In genomic region chr3:64685800-64686445, GRCh38 we compare ENCODE assay signal across 7 cellular contexts. TPM values are rescaled to one million over a fixed set of nuclear protein-coding genes. Genes with fewer than 3 reads are reported as not detected.
DNase-seq lines count a peak whose midpoint lies in the region; ATAC-seq and TF ChIP-seq lines count a peak whose summit lies in the region.

No MANE protein-coding gene starts in this region.

- no peaks in the 10 kb centered on the region for H3K27me3 ChIP-seq in NT2/D1 (ENCODE audit: insufficient read depth, insufficient read length)
- peaks cover 0 to 42% of the 10 kb centered on the region in 2 donors for H3K27me3 ChIP-seq in left lung
- H3K27me3 ChIP-seq in subcutaneous abdominal adipose tissue (ENCODE audit: control insufficient read depth in 5 of 5, insufficient read depth in 4 of 5, low read length in 5 of 5): no peaks in the 10 kb centered on the region

- peak overlapping the region; percentile 87 to 97 for H3K27ac ChIP-seq in left lung
- H3K27ac ChIP-seq in subcutaneous abdominal adipose tissue (ENCODE audit: low read depth, low read length): peak overlapping the region; percentile 97

- H3K36me3 ChIP-seq in NT2/D1 (ENCODE audit: insufficient read depth, insufficient read length, low read length): peaks cover 21% of the 10 kb centered on the region
- peaks cover 0 to 7% of the 10 kb centered on the region in 2 donors for H3K36me3 ChIP-seq in left lung
- H3K36me3 ChIP-seq in subcutaneous abdominal adipose tissue (ENCODE audit: control insufficient read depth in 5 of 5, insufficient read depth in 5 of 5, low read length in 5 of 5): peaks cover 0 to 15% (median 2%) of the 10 kb centered on the region in 5 donors

- TF ChIP-seq CTCF in left lung (IDR thresholded peaks at IDR 0.05): no peak

- DNase-seq in NT2/D1 (ENCODE audit: low read depth, low spot score): peak; percentile 89
- DNase-seq in ecto neural progenitor cell (ENCODE audit: low spot score): peak; percentile 94
- DNase-seq in left lung: peak; percentile 92
- no peak for DNase-seq in GM19240 (ENCODE audit: insufficient read length, low spot score)

- H3K4me1 ChIP-seq in NT2/D1 (ENCODE audit: insufficient read depth, insufficient read length) (peaks cover 6% of the 10 kb centered on the region), left lung (peaks cover 3 to 18% of the 10 kb centered on the region in 2 donors), subcutaneous abdominal adipose tissue (ENCODE audit: control insufficient read depth in 5 of 5, insufficient read depth in 5 of 5, low read length in 5 of 5) (peaks cover under 1 to 47% (median 41%) of the 10 kb centered on the region in 5 donors)

- H3K9me3 ChIP-seq in NT2/D1 (ENCODE audit: insufficient read depth, low read length) (no peaks in the 10 kb centered on the region), left lung (no peaks in the 10 kb centered on the region), subcutaneous abdominal adipose tissue (ENCODE audit: control insufficient read depth in 5 of 5, low read length in 5 of 5) (no peaks in the 10 kb centered on the region)

- H3K4me3 ChIP-seq in NT2/D1 (ENCODE audit: insufficient read length, low read depth) (peak overlapping the region; percentile 79), left lung (peak overlapping the region; percentile 43 to 59), subcutaneous abdominal adipose tissue (ENCODE audit: low read depth in 1 of 5, low read length in 5 of 5) (peak overlapping the region; percentile 92 to 98 (median 93))

- peak overlapping the region; percentile 91 for H3K9ac ChIP-seq in NT2/D1 (ENCODE audit: insufficient read length, low read depth)
- H3K9ac ChIP-seq in subcutaneous abdominal adipose tissue (ENCODE audit: low read length in 5 of 5): peak overlapping the region; percentile 79 to 94 (median 88)

- peak; percentile 65 for ATAC-seq in GM19467 (IDR thresholded peaks at IDR 0.05; ENCODE audit: unreplicated experiment)
- ATAC-seq in left lung: peak; percentile 86
- ATAC-seq in GM18909 (IDR thresholded peaks at IDR 0.05; ENCODE audit: poor library complexity, unreplicated experiment): no peak

- intact Hi-C loops in left lung (cut with DNase I): loop anchor here in 1 of 2 donors (10.0 kb wide), 2 partner anchors 479 to 559 kb away; no protein-coding TSS in a partner anchor

RNA-seq across cellular contexts. Expression of gene ADAMTS9, which starts 1.9 kb away (rescaled TPM):
- total RNA-seq in left lung: 10 to 100 TPM; 36.3 to 36.9 TPM
